In genomic region chr6:37525460-37526357, GRCh38 we compare ENCODE assay signal across 11 cellular contexts. TPM values are rescaled to one million over a fixed set of nuclear protein-coding genes. Genes with fewer than 3 reads are reported as not detected.
DNase-seq lines count a peak whose midpoint lies in the region; ATAC-seq and TF ChIP-seq lines count a peak whose summit lies in the region.
"Had no signal": no experiment of that assay in that cellular context is flagged by ENCODE, and none has a peak within 500 bp of the region (broad histone marks: within the 10 kb centered on the region; RNA-seq: fewer than 3 reads in every experiment).

No MANE protein-coding gene starts in this region.

- no peaks in the 10 kb centered on the region for H3K36me3 ChIP-seq in osteoblast (ENCODE audit: insufficient read depth, low read length)

- no peaks in the 10 kb centered on the region for H3K9me3 ChIP-seq in osteoblast (ENCODE audit: low read depth, low read length)

- no peak overlapping the region for H2AFZ ChIP-seq in osteoblast (ENCODE audit: low read length)

- H4K20me1 ChIP-seq in osteoblast (ENCODE audit: insufficient read depth, low read length), result no peaks in the 10 kb centered on the region

- peaks cover 3% of the 10 kb centered on the region for H3K36me3 Mint-ChIP-seq in activated naive CD8-positive, alpha-beta T cell treated with anti-CD3 and anti-CD28 coated beads, Interleukin-2, amount 50 U/mL, for 24 hours (ENCODE audit: low read depth)
- no peaks in the 10 kb centered on the region for H3K36me3 Mint-ChIP-seq in activated naive CD8-positive, alpha-beta T cell treated with anti-CD3 and anti-CD28 coated beads for 36 hours
- H3K36me3 Mint-ChIP-seq in effector memory CD8-positive, alpha-beta T cell (ENCODE audit: insufficient read depth), result peaks cover 42% of the 10 kb centered on the region

- peak; percentile 27 for DNase-seq in activated naive CD8-positive, alpha-beta T cell treated with anti-CD3 and anti-CD28 coated beads, Interleukin-2, amount 50 U/mL, for 24 hours
- DNase-seq in activated naive CD8-positive, alpha-beta T cell treated with anti-CD3 and anti-CD28 coated beads for 36 hours, result no peak
- DNase-seq in NCI-H460 (ENCODE audit: extremely low read depth, low read depth), result peak; percentile 7
- DNase-seq in effector memory CD8-positive, alpha-beta T cell, result no peak
- DNase-seq in osteoblast (ENCODE audit: insufficient read length, low spot score, missing footprints), result peak; percentile 92
- DNase-seq in stimulated activated naive CD4-positive, alpha-beta T cell treated with Interleukin-2 at 50 U/mL for 16 hours (lab: John Stamatoyannopoulos, UW), result no peak
- DNase-seq in occipital lobe (lab: John Stamatoyannopoulos, UW), result no peak
- no peak for DNase-seq in UCSD-AML1 (lab: John Stamatoyannopoulos, UW; ENCODE audit: unreplicated experiment)
- DNase-seq: activated T-cell treated with anti-CD3 and anti-CD28 coated beads, Interleukin-2, amount 50 U/mL, for 4 hours; naive thymus-derived CD4-positive, alpha-beta T cell had no signal

- peak overlapping the region; percentile 33 for H3K27ac Mint-ChIP-seq in activated naive CD8-positive, alpha-beta T cell treated with anti-CD3 and anti-CD28 coated beads, Interleukin-2, amount 50 U/mL, for 24 hours
- no peak overlapping the region for H3K27ac Mint-ChIP-seq in activated naive CD8-positive, alpha-beta T cell treated with anti-CD3 and anti-CD28 coated beads for 36 hours
- H3K27ac Mint-ChIP-seq in effector memory CD8-positive, alpha-beta T cell, result peak overlapping the region in 1 of 2 donors; percentile 82

- no peak overlapping the region for H3K4me3 ChIP-seq in osteoblast (ENCODE audit: insufficient read depth, low read length)
- H3K4me3 ChIP-seq: coronary artery had no signal

- no peaks in the 10 kb centered on the region for H3K27me3 Mint-ChIP-seq in activated naive CD8-positive, alpha-beta T cell treated with anti-CD3 and anti-CD28 coated beads, Interleukin-2, amount 50 U/mL, for 24 hours
- H3K27me3 Mint-ChIP-seq in activated naive CD8-positive, alpha-beta T cell treated with anti-CD3 and anti-CD28 coated beads for 36 hours, result no peaks in the 10 kb centered on the region
- H3K27me3 Mint-ChIP-seq in effector memory CD8-positive, alpha-beta T cell, result no peaks in the 10 kb centered on the region

- no peak for TF ChIP-seq CTCF in osteoblast (IDR thresholded peaks at IDR 0.05; ENCODE audit: extremely low read depth, low read depth, low read length)

- H3K9me3 Mint-ChIP-seq in activated naive CD8-positive, alpha-beta T cell treated with anti-CD3 and anti-CD28 coated beads, Interleukin-2, amount 50 U/mL, for 24 hours, result no peaks in the 10 kb centered on the region
- no peaks in the 10 kb centered on the region for H3K9me3 Mint-ChIP-seq in activated naive CD8-positive, alpha-beta T cell treated with anti-CD3 and anti-CD28 coated beads for 36 hours
- H3K9me3 Mint-ChIP-seq in effector memory CD8-positive, alpha-beta T cell, result no peaks in the 10 kb centered on the region
- H3K9me3 Mint-ChIP-seq: activated T-cell treated with anti-CD3 and anti-CD28 coated beads, Interleukin-2, amount 50 U/mL, for 4 hours; naive thymus-derived CD4-positive, alpha-beta T cell had no signal

- no peak overlapping the region for H3K27ac ChIP-seq in osteoblast (ENCODE audit: low read depth, low read length)
- H3K27ac ChIP-seq: coronary artery had no signal

- H3K79me2 ChIP-seq in osteoblast (ENCODE audit: insufficient read depth, low read length), result no peaks in the 10 kb centered on the region

- peaks cover 12% of the 10 kb centered on the region for H3K4me1 ChIP-seq in osteoblast (ENCODE audit: insufficient read depth, low read length)

- H3K27me3 ChIP-seq in osteoblast (ENCODE audit: insufficient read depth, low read length), result peaks cover 26% of the 10 kb centered on the region

- H3K4me1 Mint-ChIP-seq in activated naive CD8-positive, alpha-beta T cell treated with anti-CD3 and anti-CD28 coated beads, Interleukin-2, amount 50 U/mL, for 24 hours, result peaks cover 48% of the 10 kb centered on the region
- peaks cover 19% of the 10 kb centered on the region for H3K4me1 Mint-ChIP-seq in activated naive CD8-positive, alpha-beta T cell treated with anti-CD3 and anti-CD28 coated beads for 36 hours
- H3K4me1 Mint-ChIP-seq in effector memory CD8-positive, alpha-beta T cell (ENCODE audit: low read depth in 2 of 2), result peaks cover 32 to 65% of the 10 kb centered on the region in 2 donors

- ATAC-seq in activated naive CD8-positive, alpha-beta T cell treated with anti-CD3 and anti-CD28 coated beads, Interleukin-2, amount 50 U/mL, for 24 hours, result no peak
- peak; percentile 39 for ATAC-seq in effector memory CD8-positive, alpha-beta T cell (replicated peaks)
- ATAC-seq: activated T-cell treated with anti-CD3 and anti-CD28 coated beads, Interleukin-2, amount 50 U/mL, for 4 hours; naive thymus-derived CD4-positive, alpha-beta T cell had no signal

- H3K4me2 ChIP-seq in osteoblast (ENCODE audit: insufficient read depth, low read length), result no peak overlapping the region

- no peak overlapping the region for H3K4me3 Mint-ChIP-seq in activated naive CD8-positive, alpha-beta T cell treated with anti-CD3 and anti-CD28 coated beads, Interleukin-2, amount 50 U/mL, for 24 hours
- no peak overlapping the region for H3K4me3 Mint-ChIP-seq in activated naive CD8-positive, alpha-beta T cell treated with anti-CD3 and anti-CD28 coated beads for 36 hours
- peak overlapping the region in 1 of 2 donors; percentile 28 for H3K4me3 Mint-ChIP-seq in effector memory CD8-positive, alpha-beta T cell
- H3K4me3 Mint-ChIP-seq: activated T-cell treated with anti-CD3 and anti-CD28 coated beads, Interleukin-2, amount 50 U/mL, for 4 hours; naive thymus-derived CD4-positive, alpha-beta T cell had no signal

RNA-seq across cellular contexts. Expression of gene CCDC167, which starts 26.0 kb away (rescaled TPM):
- total RNA-seq in activated naive CD8-positive, alpha-beta T cell treated with anti-CD3 and anti-CD28 coated beads for 36 hours, result 10 to 100 TPM; 50.0 to 51.0 TPM
- total RNA-seq in NCI-H460 (2014; rRNA removed; shearing (Covaris generic)), result 18.1 and 19.7 TPM in 2 replicates
- polyA plus RNA-seq in NCI-H460 (2014; cell fraction: nucleus; rRNA removed), result 33.9 and 53.3 TPM in 2 replicates
- total RNA-seq in osteoblast, result 8.8 and 14.8 TPM in 2 replicates
- total RNA-seq in occipital lobe, result 11.7 TPM

Comparison
In these comparisons a context has a peak if more than half of its experiments do, and no peak if none do; other contexts are left out.
1. DNase-seq: peak in activated naive CD8-positive, alpha-beta T cell treated with anti-CD3 and anti-CD28 coated beads, Interleukin-2, amount 50 U/mL, for 24 hours (single experiment), NCI-H460 (single experiment) and osteoblast (single experiment); none in activated naive CD8-positive, alpha-beta T cell treated with anti-CD3 and anti-CD28 coated beads for 36 hours (single experiment), effector memory CD8-positive, alpha-beta T cell (0 of 3), stimulated activated naive CD4-positive, alpha-beta T cell treated with Interleukin-2 at 50 U/mL for 16 hours (single experiment), occipital lobe (single experiment) and UCSD-AML1 (single experiment).